Comparison of ENCODE assay signal across 21 cellular contexts in the genomic region with DNA sequence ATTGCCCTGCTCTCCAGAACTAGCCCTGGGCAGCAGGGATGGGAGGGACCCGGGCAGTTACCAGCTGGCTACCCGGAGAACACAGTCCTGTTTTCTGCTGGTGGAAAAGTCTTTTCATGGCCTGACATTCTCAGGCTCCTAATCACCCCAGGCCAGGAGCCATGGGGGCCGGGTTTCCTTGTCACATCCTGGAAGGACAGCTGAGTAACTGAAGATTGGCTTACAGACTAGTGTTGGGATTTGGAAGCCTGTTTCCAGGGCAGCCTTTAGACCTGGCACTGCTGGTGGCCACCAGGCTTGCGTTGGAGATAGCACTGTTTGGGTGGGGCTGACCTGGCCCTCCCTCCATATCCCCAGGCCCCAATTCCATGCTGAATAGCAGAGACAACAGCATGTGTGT.
"Had no signal": no experiment of that assay in that cellular context is flagged by ENCODE, and none has a peak within 500 bp of the region (broad histone marks: within the 10 kb centered on the region; RNA-seq: fewer than 3 reads in every experiment).

No MANE protein-coding gene starts in this region.

- H3K4me3 ChIP-seq: breast epithelium had no signal

- ATAC-seq: activated CD8-positive, alpha-beta memory T cell treated with anti-CD3 and anti-CD28 coated beads, Interleukin-2, amount 10 ng/mL, durations not matched to agents 7 days and 5 days; PC-3; T-helper 17 cell had no signal

- H3K27ac ChIP-seq: breast epithelium had no signal

- H3K4me1 ChIP-seq: breast epithelium had no signal

- DNase-seq: activated B cell treated with CpG ODN at 0.5 μM for 24 hours; activated CD4-positive, alpha-beta T cell treated with anti-CD3 and anti-CD28 coated beads for 1 hour; activated CD4-positive, alpha-beta T cell treated with anti-CD3 and anti-CD28 coated beads, Interleukin-2, amount 10 ng/mL, durations not matched to agents 24 days and 14 days; activated CD4-positive, alpha-beta T cell treated with anti-CD3 and anti-CD28 coated beads, Interleukin-2, amount 50 U/mL, for 48 hours; activated CD8-positive, alpha-beta memory T cell treated with anti-CD3 and anti-CD28 coated beads, Interleukin-2, amount 10 ng/mL, durations not matched to agents 7 days and 5 days; activated effector memory CD4-positive, alpha-beta T cell treated with Interleukin-2 at 50 U/mL for 16 hours; activated naive CD4-positive, alpha-beta T cell; activated T-cell treated with anti-CD3 and anti-CD28 coated beads, Interleukin-2, amount 50 U/mL, for 24 hours; caudate nucleus; MM.1S; NCI-H1105; NCI-H1436; NCI-H1694 treated with DMSO at 0.1 percent for 48 hours; NCI-H2029 treated with DMSO at 0.1 percent for 48 hours; NCI-H510A treated with DMSO at 0.1 percent for 48 hours; NCI-H69; PC-3; SIG-M5; T-helper 17 cell; T-helper 9 cell had no signal
